Comparison of ENCODE assay signal across 11 cellular contexts in the genomic region with DNA sequence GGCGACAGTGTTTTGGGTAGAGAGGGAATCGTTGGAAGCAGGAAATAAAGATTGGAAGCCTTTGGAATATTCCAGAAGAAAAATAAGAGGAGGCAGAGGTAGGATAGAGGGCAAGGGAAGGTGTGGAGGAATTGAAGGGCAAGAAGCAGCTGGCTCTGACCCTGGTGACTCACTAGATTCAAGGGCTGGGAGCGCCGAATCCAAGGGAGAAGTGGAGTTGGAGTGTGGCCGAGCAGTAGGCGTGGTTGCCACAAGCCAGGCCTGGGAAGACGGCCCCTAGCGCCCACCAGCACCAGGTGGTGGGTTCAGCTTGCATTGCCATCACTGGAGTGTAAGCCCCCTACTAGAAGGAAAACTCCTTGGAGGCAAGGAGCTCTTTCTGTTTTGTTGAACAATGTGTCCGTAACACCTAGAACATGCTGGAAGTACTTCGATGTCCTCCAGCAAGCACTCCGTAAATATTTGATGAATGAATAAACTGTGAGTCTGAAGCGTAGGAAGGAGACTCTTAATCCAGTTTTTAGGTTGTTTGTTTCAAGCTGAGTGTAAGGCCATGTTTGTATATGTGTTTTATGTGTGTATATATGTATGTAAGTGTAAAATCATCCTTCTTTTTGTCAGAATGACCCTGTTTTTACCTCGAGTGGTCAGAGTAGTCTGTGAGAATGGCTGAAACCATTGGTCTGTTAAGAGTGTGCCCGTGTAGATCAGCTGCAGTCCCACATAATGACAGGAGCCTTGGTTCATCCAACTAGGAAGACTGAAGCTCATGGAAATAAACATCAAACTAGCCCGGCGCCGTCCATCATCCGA.
A peak's percentile ranks its signal among the peaks of the same experiment; 100 is the strongest.
DNase-seq lines count a peak whose midpoint lies in the region; ATAC-seq and TF ChIP-seq lines count a peak whose summit lies in the region.
"Had no signal": no experiment of that assay in that cellular context is flagged by ENCODE, and none has a peak within 500 bp of the region (broad histone marks: within the 10 kb centered on the region; RNA-seq: fewer than 3 reads in every experiment).

No MANE protein-coding gene starts in this region.

- H3K4me1 ChIP-seq in vagina: peaks cover 55% of the 10 kb centered on the region

- ATAC-seq in memory B cell (ENCODE audit: low read depth) (no peak), GM21360 (IDR thresholded peaks at IDR 0.05; ENCODE audit: unreplicated experiment) (no peak), GM19328 (IDR thresholded peaks at IDR 0.05; ENCODE audit: unreplicated experiment) (no peak)

- H3K27me3 ChIP-seq in vagina: no peaks in the 10 kb centered on the region

- peaks cover 31% of the 10 kb centered on the region for H3K4me1 Mint-ChIP-seq in chondrocyte (ENCODE audit: low read depth)
- peaks cover 16% of the 10 kb centered on the region for H3K4me1 Mint-ChIP-seq in memory B cell

- H3K36me3 Mint-ChIP-seq in chondrocyte (ENCODE audit: low read depth) (peaks cover 3% of the 10 kb centered on the region), memory B cell (peaks cover 12% of the 10 kb centered on the region)

- H3K4me3 Mint-ChIP-seq in chondrocyte (ENCODE audit: unreplicated experiment) (no peak overlapping the region), memory B cell (no peak overlapping the region)
- H3K4me3 Mint-ChIP-seq: T-helper 1 cell treated with Interleukin-12 subunit alpha and Interleukin-12 subunit beta and Interleukin-4 antibody, amounts not matched to agents 30 μg/mL and 1 μg/mL, for 36 hours had no signal

- intact Hi-C loops in vagina (cut with DNase I): no loop called here

- H3K27ac Mint-ChIP-seq in chondrocyte (ENCODE audit: unreplicated experiment) (no peak overlapping the region), memory B cell (peak overlapping the region; percentile 25)
- H3K27ac Mint-ChIP-seq: T-helper 1 cell treated with Interleukin-12 subunit alpha and Interleukin-12 subunit beta and Interleukin-4 antibody, amounts not matched to agents 30 μg/mL and 1 μg/mL, for 36 hours had no signal

- H3K9me3 Mint-ChIP-seq in chondrocyte (ENCODE audit: low read depth) (no peaks in the 10 kb centered on the region), memory B cell (no peaks in the 10 kb centered on the region)
- H3K9me3 Mint-ChIP-seq: T-helper 1 cell treated with Interleukin-12 subunit alpha and Interleukin-12 subunit beta and Interleukin-4 antibody, amounts not matched to agents 30 μg/mL and 1 μg/mL, for 36 hours had no signal

- no peak overlapping the region for H3K4me3 ChIP-seq in vagina

- TF ChIP-seq CTCF in chondrocyte (IDR thresholded peaks at IDR 0.05) (no peak), vagina (IDR thresholded peaks at IDR 0.05) (no peak)

- peak; percentile 90 for DNase-seq in HPDE6-E6E7 (ENCODE audit: extremely low spot score)
- DNase-seq in chondrocyte (ENCODE audit: low spot score): peak; percentile 52
- DNase-seq in memory B cell (ENCODE audit: low spot score in 2 of 2): no peak
- DNase-seq in vagina (ENCODE audit: extremely low spot score in 2 of 2): no peak
- no peak for DNase-seq in activated gamma-delta T cell (lab: John Stamatoyannopoulos, UW)
- DNase-seq: amniotic stem cell, DMS79, NCI-H1930 had no signal

- H3K27me3 Mint-ChIP-seq in chondrocyte (ENCODE audit: low read depth) (no peaks in the 10 kb centered on the region), memory B cell (no peaks in the 10 kb centered on the region)

- peak overlapping the region; percentile 84 for H3K27ac ChIP-seq in vagina

- TF ChIP-seq POLR2A in vagina (IDR thresholded peaks at IDR 0.05): no peak

- no peaks in the 10 kb centered on the region for H3K36me3 ChIP-seq in vagina

- no peaks in the 10 kb centered on the region for H3K9me3 ChIP-seq in vagina

Comparison
In these comparisons a context has a peak if more than half of its experiments do, and no peak if none do; other contexts are left out.
1. DNase-seq: peak in HPDE6-E6E7 (single experiment) and chondrocyte (single experiment); none in memory B cell (0 of 2), vagina (0 of 2) and activated gamma-delta T cell (single experiment).